ENCODE assay signal across 12 cellular contexts in the genomic region with DNA sequence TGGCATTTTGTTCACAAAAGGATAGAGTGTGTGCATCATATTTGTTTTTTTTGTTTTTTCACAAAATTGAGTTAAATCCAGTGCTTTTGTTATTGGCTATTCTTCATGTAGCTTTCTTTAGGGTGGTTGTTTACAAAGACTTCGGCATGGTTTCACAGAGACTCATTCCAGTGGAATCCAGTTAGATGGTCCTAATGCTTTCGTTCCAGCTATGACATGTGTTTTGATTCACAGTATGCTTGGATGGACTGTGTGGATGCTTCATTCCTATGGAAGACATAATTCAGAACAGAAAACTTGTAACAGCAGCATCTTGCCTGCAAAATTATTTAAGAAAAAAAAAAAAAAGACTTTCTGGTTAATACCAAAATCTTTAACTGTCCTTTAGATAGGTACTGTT.
DNase-seq lines count a peak whose midpoint lies in the region; ATAC-seq, FAIRE-seq and TF ChIP-seq lines count a peak whose summit lies in the region.
"Had no signal": no experiment of that assay in that cellular context is flagged by ENCODE, and none has a peak within 500 bp of the region (broad histone marks: within the 10 kb centered on the region; RNA-seq: fewer than 3 reads in every experiment).

No MANE protein-coding gene starts in this region.

- no peaks in the 10 kb centered on the region for H4K20me1 ChIP-seq in GM12878 (ENCODE audit: control insufficient read depth, insufficient read depth)

- no peaks in the 10 kb centered on the region for H3K79me2 ChIP-seq in GM12878 (ENCODE audit: control insufficient read depth, insufficient read depth, low read length)

- H3K4me1 ChIP-seq in GM12878 (ENCODE audit: control insufficient read depth, insufficient read depth, low read length): peaks cover 22% of the 10 kb centered on the region
- peaks cover 18 to 25% of the 10 kb centered on the region in 2 donors for H3K4me1 ChIP-seq in naive thymus-derived CD4-positive, alpha-beta T cell (ENCODE audit: control insufficient read depth in 2 of 2, insufficient read depth in 2 of 2, low read length in 2 of 2)

- no peaks in the 10 kb centered on the region for H3K27me3 ChIP-seq in GM12878 (replicated peaks in 1 of 2; ENCODE audit: control insufficient read depth in 2 of 2, insufficient read depth in 2 of 2, low read length in 1 of 2)
- no peaks in the 10 kb centered on the region for H3K27me3 ChIP-seq in naive thymus-derived CD4-positive, alpha-beta T cell (ENCODE audit: control insufficient read depth in 2 of 2, insufficient read depth in 2 of 2, low read length in 2 of 2)

- H3K27ac Mint-ChIP-seq in IgD-negative memory B cell: peak overlapping the region; percentile 88 to 93 (median 92)
- H3K27ac Mint-ChIP-seq in naive thymus-derived CD4-positive, alpha-beta T cell: peak overlapping the region; percentile 66 to 95 (median 84)

- 100% methylated on average over 2 of the region's 2 CpGs for WGBS in GM12878 (ENCODE audit: insufficient coverage, insufficient replicate concordance, low lambda C conversion rate, missing lambda C conversion rate)

- no peaks in the 10 kb centered on the region for H3K27me3 Mint-ChIP-seq in IgD-negative memory B cell
- H3K27me3 Mint-ChIP-seq in naive thymus-derived CD4-positive, alpha-beta T cell: peaks cover 0 to 33% (median 0%) of the 10 kb centered on the region in 5 donors

- no peak for TF ChIP-seq CTCF in GM12878 (IDR thresholded peaks at IDR 0.05 in 2 of 3, conservative IDR thresholded peaks at IDR 0.05 in 1 of 3; ENCODE audit: control insufficient read depth in 2 of 3, extremely low read depth in 1 of 3, insufficient read depth in 1 of 3, low read depth in 3 of 3, low read length in 3 of 3)

- POLR2A ChIA-PET in GM12878 (lab: Charles Lee): interaction anchor here (1.0 kb wide), 2 partner anchors 15 to 109 kb away, joined by 8 to 12 read pairs; no protein-coding TSS in a partner anchor
- POLR2A ChIA-PET in naive thymus-derived CD4-positive, alpha-beta T cell (lab: Charles Lee): interaction anchor here (0.7 kb wide), 1 partner anchor 123 kb away, joined by 5 read pairs; no protein-coding TSS in a partner anchor

- H3K4me2 ChIP-seq in GM12878 (ENCODE audit: control insufficient read depth, insufficient read depth): peak overlapping the region; percentile 70

- TF ChIP-seq RAD21 in GM12878 (IDR thresholded peaks at IDR 0.05; ENCODE audit: insufficient read depth, low read depth, low read length): no peak

- H3K36me3 ChIP-seq in GM12878 (ENCODE audit: control insufficient read depth in 2 of 2, insufficient read depth in 2 of 2, low read length in 1 of 2): no peaks in the 10 kb centered on the region
- H3K36me3 ChIP-seq in naive thymus-derived CD4-positive, alpha-beta T cell (ENCODE audit: control insufficient read depth in 2 of 3, insufficient read depth in 3 of 3, low read length in 3 of 3): no peaks in the 10 kb centered on the region

- peak overlapping the region in 1 of 4 donors; percentile 91 for H3K4me3 Mint-ChIP-seq in IgD-negative memory B cell
- peak overlapping the region in 3 of 10 donors; percentile 71 to 80 (median 72) for H3K4me3 Mint-ChIP-seq in naive thymus-derived CD4-positive, alpha-beta T cell

- no peak for FAIRE-seq in GM12878 (lab: Jason Lieb, UNC)
- FAIRE-seq: D721Med had no signal

- RAD21 ChIA-PET in GM12878 (lab: Charles Lee; ENCODE audit: unreplicated experiment): interaction anchor here (0.7 to 3.7 kb wide), 11 partner anchors 15 to 376 kb away, joined by 3 to 20 read pairs (median 3); no protein-coding TSS in a partner anchor

- no TSS peak for BruUV-seq in GM12878 (replicated peaks; lab: Mats Ljungman, UMichigan)

- no peaks in the 10 kb centered on the region for H3K9me3 Mint-ChIP-seq in IgD-negative memory B cell
- no peaks in the 10 kb centered on the region for H3K9me3 Mint-ChIP-seq in naive thymus-derived CD4-positive, alpha-beta T cell

- SMC1A ChIA-PET in GM12878 (lab: Charles Lee; ENCODE audit: uncharacterized antibody, unreplicated experiment): interaction anchor here (0.8 to 3.8 kb wide), 5 partner anchors 14 to 120 kb away, joined by 3 to 23 read pairs (median 4); no protein-coding TSS in a partner anchor

- intact Hi-C loops in GM12878 (cut with micrococcal nuclease; ENCODE audit: unreplicated experiment) (no loop called here), head of caudate nucleus (cut with DNase I) (no loop called here)
- intact Hi-C loops in naive thymus-derived CD4-positive, alpha-beta T cell (cut with micrococcal nuclease): loop anchor here (2.0 to 5.0 kb wide), 2 partner anchors 16 to 328 kb away; no protein-coding TSS in a partner anchor

- no peak for TF ChIP-seq EP300 in GM12878 (IDR thresholded peaks at IDR 0.05; ENCODE audit: borderline replicate concordance in 1 of 2, control insufficient read depth in 1 of 2, low read depth in 2 of 2, low read length in 2 of 2)

- H3K36me3 Mint-ChIP-seq in IgD-negative memory B cell: peaks cover 2% of the 10 kb centered on the region
- H3K36me3 Mint-ChIP-seq in naive thymus-derived CD4-positive, alpha-beta T cell: peaks cover 0 to 2% (median 0%) of the 10 kb centered on the region in 5 donors

- in situ Hi-C loops in GM12878 (cut with MboI): loop anchor here (5.0 kb wide), 2 partner anchors 63 to 128 kb away; no protein-coding TSS in a partner anchor

- H3K9me3 ChIP-seq in GM12878 (replicated peaks; ENCODE audit: control insufficient read depth, insufficient read depth, low read length): no peaks in the 10 kb centered on the region
- H3K9me3 ChIP-seq in naive thymus-derived CD4-positive, alpha-beta T cell (ENCODE audit: control insufficient read depth in 2 of 3, low read length in 3 of 3): no peaks in the 10 kb centered on the region

- no peak for TF ChIP-seq POLR2A in GM12878 (IDR thresholded peaks at IDR 0.05; ENCODE audit: low read depth, low read length)

- no peak overlapping the region for H3K9ac ChIP-seq in GM12878 (ENCODE audit: control insufficient read depth, insufficient read depth, low read length)

- DNase-seq in AG20443 (ENCODE audit: low spot score) (peak; percentile 71), GM12878 (ENCODE audit: low read depth, low spot score) (no peak), head of caudate nucleus (no peak), DMS 273 treated with DMSO at 0.1 percent for 48 hours (lab: John Stamatoyannopoulos, UW) (no peak)
- no peak for DNase-seq in naive thymus-derived CD4-positive, alpha-beta T cell
- DNase-seq: Karpas-422, NCI-H446 treated with DMSO at 0.1 percent for 48 hours, substantia nigra had no signal

- H3K4me3 ChIP-seq in GM12878: no peak overlapping the region
- no peak overlapping the region for H3K4me3 ChIP-seq in naive thymus-derived CD4-positive, alpha-beta T cell (ENCODE audit: low read length)

- ATAC-seq in GM12878 (no peak), GM18909 (IDR thresholded peaks at IDR 0.05; ENCODE audit: poor library complexity, unreplicated experiment) (no peak), HG03521 (IDR thresholded peaks at IDR 0.05; ENCODE audit: unreplicated experiment) (no peak)
- no peak for ATAC-seq in naive thymus-derived CD4-positive, alpha-beta T cell

- peaks cover 20 to 25% (median 24%) of the 10 kb centered on the region in 3 donors for H3K4me1 Mint-ChIP-seq in IgD-negative memory B cell
- H3K4me1 Mint-ChIP-seq in naive thymus-derived CD4-positive, alpha-beta T cell: peaks cover 19 to 36% (median 27%) of the 10 kb centered on the region in 7 donors

- CTCF ChIA-PET in GM12878 (lab: Yijun Ruan, JAX): interaction anchor here (0.9 to 1.0 kb wide), 2 partner anchors 223 to 317 kb away, joined by 3 read pairs; no protein-coding TSS in a partner anchor
- CTCF ChIA-PET in naive thymus-derived CD4-positive, alpha-beta T cell (lab: Charles Lee): no interaction called here

- no peak overlapping the region for H3K27ac ChIP-seq in GM12878 (ENCODE audit: control insufficient read depth, insufficient read depth)
- no peak overlapping the region for H3K27ac ChIP-seq in naive thymus-derived CD4-positive, alpha-beta T cell (ENCODE audit: low read depth, low read length)

- H2AFZ ChIP-seq in GM12878 (ENCODE audit: control insufficient read depth, low read depth, low read length): no peak overlapping the region

TF ChIP-seq in GM12878, 131 proteins besides CTCF, POLR2A, EP300 and RAD21 (continues in another document):
- TF ChIP-seq, protein P1, sequence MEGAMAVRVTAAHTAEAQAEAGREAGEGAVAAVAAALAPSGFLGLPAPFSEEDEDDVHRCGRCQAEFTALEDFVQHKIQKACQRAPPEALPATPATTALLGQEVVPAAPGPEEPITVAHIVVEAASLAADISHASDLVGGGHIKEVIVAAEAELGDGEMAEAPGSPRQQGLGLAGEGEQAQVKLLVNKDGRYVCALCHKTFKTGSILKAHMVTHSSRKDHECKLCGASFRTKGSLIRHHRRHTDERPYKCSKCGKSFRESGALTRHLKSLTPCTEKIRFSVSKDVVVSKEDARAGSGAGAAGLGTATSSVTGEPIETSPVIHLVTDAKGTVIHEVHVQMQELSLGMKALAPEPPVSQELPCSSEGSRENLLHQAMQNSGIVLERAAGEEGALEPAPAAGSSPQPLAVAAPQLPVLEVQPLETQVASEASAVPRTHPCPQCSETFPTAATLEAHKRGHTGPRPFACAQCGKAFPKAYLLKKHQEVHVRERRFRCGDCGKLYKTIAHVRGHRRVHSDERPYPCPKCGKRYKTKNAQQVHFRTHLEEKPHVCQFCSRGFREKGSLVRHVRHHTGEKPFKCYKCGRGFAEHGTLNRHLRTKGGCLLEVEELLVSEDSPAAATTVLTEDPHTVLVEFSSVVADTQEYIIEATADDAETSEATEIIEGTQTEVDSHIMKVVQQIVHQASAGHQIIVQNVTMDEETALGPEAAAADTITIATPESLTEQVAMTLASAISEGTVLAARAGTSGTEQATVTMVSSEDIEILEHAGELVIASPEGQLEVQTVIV (IDR thresholded peaks at IDR 0.05; ENCODE audit: borderline replicate concordance, partially characterized antibody): no peak
- TF ChIP-seq NR2C2 (IDR thresholded peaks at IDR 0.05; ENCODE audit: borderline replicate concordance, control insufficient read depth, insufficient read length, low read depth) (no peak), ZNF24 (IDR thresholded peaks at IDR 0.05) (no peak)

Comparison
In these comparisons a context has a peak if more than half of its experiments do, and no peak if none do; other contexts are left out.
1. intact Hi-C loops: an anchor here in naive thymus-derived CD4-positive, alpha-beta T cell (2.0 to 5.0 kb wide); none called in GM12878 and head of caudate nucleus.